ENCODE assay signal across 8 cellular contexts in genomic region chr20:35663516-35663812, GRCh38. TPM values are rescaled to one million over a fixed set of nuclear protein-coding genes. Genes with fewer than 3 reads are reported as not detected.
A peak's percentile ranks its signal among the peaks of the same experiment; 100 is the strongest.
DNase-seq lines count a peak whose midpoint lies in the region; ATAC-seq and TF ChIP-seq lines count a peak whose summit lies in the region.

No MANE protein-coding gene starts in this region.

- TF ChIP-seq CTCF in GM12864 (IDR thresholded peaks at IDR 0.05; ENCODE audit: low read depth, low read length, missing control alignments): no peak
- TF ChIP-seq CTCF in Peyer's patch (IDR thresholded peaks at IDR 0.05): no peak
- TF ChIP-seq CTCF in ovary (IDR thresholded peaks at IDR 0.05): no peak

- H3K27ac ChIP-seq in Peyer's patch (peak overlapping the region; percentile 89 to 97 (median 96)), esophagus (ENCODE audit: low read depth in 2 of 2, low read length in 1 of 2) (peak overlapping the region; percentile 94 to 99), ovary (peak overlapping the region in 1 of 2 donors; percentile 94)

- peaks cover 0 to 1% (median 0%) of the 10 kb centered on the region in 3 donors for H3K36me3 ChIP-seq in Peyer's patch
- H3K36me3 ChIP-seq in esophagus (ENCODE audit: control insufficient read depth in 2 of 2, insufficient read depth in 2 of 2, low read length in 1 of 2): no peaks in the 10 kb centered on the region
- no peaks in the 10 kb centered on the region for H3K36me3 ChIP-seq in ovary

- intact Hi-C loops in ovary (cut with DNase I): loop anchor here in 1 of 4 donors (5.0 kb wide), 1 partner anchor 46 kb away; the partner anchor contains the start of gene SPAG4

- 0 to 1% methylated on average over 7 of the region's 7 CpGs for WGBS in esophagus, 2 donors
- WGBS in ovary, 3 donors: 1 to 3% (median 1%) methylated on average over 7 of the region's 7 CpGs

- TF ChIP-seq POLR2A in Peyer's patch (IDR thresholded peaks at IDR 0.05) (no peak), ovary (IDR thresholded peaks at IDR 0.05) (no peak)

- H3K27me3 ChIP-seq in Peyer's patch (no peaks in the 10 kb centered on the region), esophagus (ENCODE audit: control insufficient read depth in 1 of 2, insufficient read depth in 2 of 2, low read length in 2 of 2) (no peaks in the 10 kb centered on the region), ovary (no peaks in the 10 kb centered on the region)

- DNase-seq in GM12864 (ENCODE audit: low read depth) (no peak), Peyer's patch (no peak), ovary (no peak), cerebellar nuclear complex (lab: John Stamatoyannopoulos, UW) (no peak), NCI-H748 treated with DMSO at 0.1 percent for 48 hours (lab: John Stamatoyannopoulos, UW) (no peak), COLO668 (lab: John Stamatoyannopoulos, UW; ENCODE audit: unreplicated experiment) (no peak)

- peaks cover 0 to 35% (median 10%) of the 10 kb centered on the region in 4 donors for H3K4me1 ChIP-seq in Peyer's patch
- H3K4me1 ChIP-seq in esophagus (ENCODE audit: control insufficient read depth in 2 of 2, insufficient read depth in 2 of 2, low read length in 1 of 2): no peaks in the 10 kb centered on the region
- H3K4me1 ChIP-seq in ovary (ENCODE audit: insufficient read depth): peaks cover 7% of the 10 kb centered on the region

- no peak for TF ChIP-seq EP300 in ovary (IDR thresholded peaks at IDR 0.05)

- H3K9me3 ChIP-seq in Peyer's patch (no peaks in the 10 kb centered on the region), esophagus (ENCODE audit: control insufficient read depth in 2 of 2, insufficient read depth in 1 of 2, low read depth in 1 of 2, low read length in 1 of 2) (no peaks in the 10 kb centered on the region), ovary (no peaks in the 10 kb centered on the region)

- ATAC-seq in GM18520 (IDR thresholded peaks at IDR 0.05; ENCODE audit: unreplicated experiment): no peak

- H3K4me3 ChIP-seq in GM12864 (ENCODE audit: low read depth, low read length) (peak overlapping the region; percentile 89), Peyer's patch (peak overlapping the region; percentile 47 to 77 (median 71)), esophagus (ENCODE audit: low read depth in 1 of 2, low read length in 2 of 2) (peak overlapping the region; percentile 93 to 96), ovary (peak overlapping the region; percentile 86)

RNA-seq across cellular contexts. Expression of gene CPNE1, which starts 1.2 kb away (rescaled TPM):
- total RNA-seq in Peyer's patch: 100 to 1,000 TPM in 3 of 4 donors, 10 to 100 TPM in 1; 84.9 to 201 (median 127) TPM
- polyA plus RNA-seq in esophagus: 100 to 1,000 TPM in 1 of 2 donors, 10 to 100 TPM in 1; 88.9 to 119 TPM
- total RNA-seq in ovary: 100 to 1,000 TPM in 6 of 7 donors, 10 to 100 TPM in 1; 97.5 to 173 (median 165) TPM
- 100 to 1,000 TPM; 127 to 129 TPM for polyA plus RNA-seq in ovary

RNA-seq across cellular contexts. Expression of gene RBM12, which starts 1.2 kb away (rescaled TPM):
- total RNA-seq in Peyer's patch (10 to 100 TPM; 21.1 to 38.1 (median 32.3) TPM), ovary (100 to 1,000 TPM in 5 of 7 donors, 10 to 100 TPM in 2; 30.0 to 130 (median 107) TPM)
- polyA plus RNA-seq in esophagus (10 to 100 TPM in 1 of 2 donors, 1 to 10 TPM in 1; 9.4 to 15.3 TPM), ovary (10 to 100 TPM; 20.4 to 63.5 TPM)

RNA-seq across cellular contexts. Expression of gene NFS1, which starts 35.7 kb away (rescaled TPM):
- total RNA-seq in Peyer's patch: 10 to 100 TPM; 29.2 to 62.2 (median 41.4) TPM
- 10 to 100 TPM; 18.2 to 23.4 TPM for polyA plus RNA-seq in esophagus
- total RNA-seq in ovary: 10 to 100 TPM; 17.3 to 33.7 (median 29.4) TPM
- 10 to 100 TPM; 26.8 to 58.1 TPM for polyA plus RNA-seq in ovary

RNA-seq across cellular contexts. Expression of gene ROMO1, which starts 35.7 kb away (rescaled TPM):
- 100 to 1,000 TPM; 154 to 259 (median 192) TPM for total RNA-seq in Peyer's patch
- 100 to 1,000 TPM; 335 to 517 TPM for polyA plus RNA-seq in esophagus
- 100 to 1,000 TPM in 6 of 7 donors, 10 to 100 TPM in 1; 98.7 to 404 (median 112) TPM for total RNA-seq in ovary
- polyA plus RNA-seq in ovary: 100 to 1,000 TPM in 1 of 2 donors, 10 to 100 TPM in 1; 23.2 to 195 TPM

RNA-seq across cellular contexts. Expression of gene SPAG4, which starts 47.8 kb away (rescaled TPM):
- total RNA-seq in Peyer's patch (10 to 100 TPM in 2 of 4 donors, not detected in 2; 10.7 to 28.1 TPM), ovary (10 to 100 TPM in 2 of 7 donors, 1 to 10 TPM in 5; 6.3 to 12.8 (median 9.9) TPM)
- polyA plus RNA-seq in esophagus (1 to 10 TPM; 1.6 to 3.8 TPM), ovary (1 to 10 TPM in 1 of 2 donors, under 1 TPM in 1; 1.00 to 4.4 TPM)
